ENCODE assay signal across 10 cellular contexts in the genomic region with DNA sequence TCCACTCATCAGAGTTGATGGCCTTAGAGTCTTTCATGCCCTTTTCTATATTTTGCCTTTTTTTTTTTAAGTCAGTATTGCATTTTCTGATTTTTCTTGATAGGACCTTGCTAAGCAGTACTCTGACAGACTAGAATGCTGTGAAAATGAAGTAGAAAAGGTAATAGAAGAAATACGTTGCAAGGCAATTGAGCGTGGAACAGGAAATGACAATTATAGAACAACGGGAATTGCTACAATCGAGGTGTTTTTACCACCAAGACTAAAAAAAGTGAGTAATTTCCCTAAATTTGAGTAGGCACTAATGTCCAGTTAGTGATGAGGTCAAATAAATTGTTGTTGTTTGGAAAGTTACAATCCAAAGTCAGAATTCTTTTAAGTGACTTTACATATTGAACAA. TPM values are rescaled to one million over a fixed set of nuclear protein-coding genes. Genes with fewer than 3 reads are reported as not detected.
DNase-seq lines count a peak whose midpoint lies in the region; FAIRE-seq and TF ChIP-seq lines count a peak whose summit lies in the region.
"Had no signal": no experiment of that assay in that cellular context is flagged by ENCODE, and none has a peak within 500 bp of the region (broad histone marks: within the 10 kb centered on the region; RNA-seq: fewer than 3 reads in every experiment).

No MANE protein-coding gene starts in this region.

- H3K27me3 ChIP-seq in CD4-positive, alpha-beta memory T cell (ENCODE audit: insufficient read depth, low read length) = no peaks in the 10 kb centered on the region
- no peaks in the 10 kb centered on the region for H3K27me3 ChIP-seq in KMS-11 (ENCODE audit: insufficient read depth, low read depth)
- H3K27me3 ChIP-seq in adrenal gland = no peaks in the 10 kb centered on the region

- FAIRE-seq in HTR-8/SVneo (lab: Jason Lieb, UNC) = no peak
- FAIRE-seq: islet of Langerhans had no signal

- H3K27me3 Mint-ChIP-seq in CD4-positive, alpha-beta memory T cell = no peaks in the 10 kb centered on the region
- H3K27me3 Mint-ChIP-seq in neural crest cell (ENCODE audit: low read depth) = no peaks in the 10 kb centered on the region

- H3K4me1 Mint-ChIP-seq in CD4-positive, alpha-beta memory T cell = peaks cover 32 to 65% (median 46%) of the 10 kb centered on the region in 4 donors
- H3K4me1 Mint-ChIP-seq in neural crest cell = peaks cover 9% of the 10 kb centered on the region

- no peak for TF ChIP-seq POLR2A in adrenal gland (IDR thresholded peaks at IDR 0.05)

- peaks cover 38% of the 10 kb centered on the region for H3K4me1 ChIP-seq in CD4-positive, alpha-beta memory T cell (ENCODE audit: insufficient read depth, low read length)
- H3K4me1 ChIP-seq in KMS-11 (ENCODE audit: low read depth, poor library complexity, severe bottlenecking) (peaks cover 11% of the 10 kb centered on the region), adrenal gland (replicated peaks in 1 of 2) (peaks cover 2 to 27% of the 10 kb centered on the region in 2 donors)

- H3K4me3 ChIP-seq in CD4-positive, alpha-beta memory T cell (ENCODE audit: low read length in 2 of 2) = peak overlapping the region in 1 of 2 donors; percentile 26
- H3K4me3 ChIP-seq in KMS-11 (IDR thresholded peaks at IDR 0.05; ENCODE audit: insufficient read depth, low read depth, low read length) = no peak overlapping the region
- no peak overlapping the region for H3K4me3 ChIP-seq in adrenal gland

- peak overlapping the region in 5 of 8 donors; percentile 35 to 92 (median 81) for H3K4me3 Mint-ChIP-seq in CD4-positive, alpha-beta memory T cell
- no peak overlapping the region for H3K4me3 Mint-ChIP-seq in neural crest cell
- H3K4me3 Mint-ChIP-seq: H9 had no signal

- H3K9me3 Mint-ChIP-seq in CD4-positive, alpha-beta memory T cell = peaks cover 0 to 4% (median 0%) of the 10 kb centered on the region in 8 donors
- H3K9me3 Mint-ChIP-seq in neural crest cell = no peaks in the 10 kb centered on the region
- H3K9me3 Mint-ChIP-seq: H9 had no signal

- TF ChIP-seq CTCF in KMS-11 (conservative IDR thresholded peaks at IDR 0.05; ENCODE audit: low read depth, low read length) = no peak
- TF ChIP-seq CTCF in adrenal gland (IDR thresholded peaks at IDR 0.05) = no peak
- no peak for TF ChIP-seq CTCF in neural crest cell (conservative IDR thresholded peaks at IDR 0.05)

- DNase-seq in CD4-positive, alpha-beta memory T cell = no peak
- DNase-seq in adrenal gland (no peak), neural crest cell (ENCODE audit: low read depth, low spot score) (no peak), NCI-H82 treated with DMSO at 0.1 percent for 48 hours (lab: John Stamatoyannopoulos, UW; ENCODE audit: unreplicated experiment) (no peak), mesenteric fat pad (ENCODE audit: low spot score) (no peak), pons (ENCODE audit: low spot score) (no peak), HTR-8/SVneo (ENCODE audit: insufficient read length, low spot score) (no peak)
- DNase-seq: H9 had no signal

- peaks cover 35% of the 10 kb centered on the region for H3K36me3 ChIP-seq in CD4-positive, alpha-beta memory T cell (ENCODE audit: insufficient read depth, low read length)
- H3K36me3 ChIP-seq in KMS-11 (ENCODE audit: insufficient read depth) (no peaks in the 10 kb centered on the region), adrenal gland (replicated peaks in 1 of 2) (peaks cover 0 to 50% of the 10 kb centered on the region in 2 donors)

- intact Hi-C loops in CD4-positive, alpha-beta memory T cell (cut with micrococcal nuclease) = loop anchor here (10.0 kb wide), 1 partner anchor 334 kb away; no protein-coding TSS in a partner anchor
- intact Hi-C loops in adrenal gland (cut with DNase I) = no loop called here

- H3K36me3 Mint-ChIP-seq in CD4-positive, alpha-beta memory T cell = peaks cover 29 to 53% of the 10 kb centered on the region in 2 donors
- H3K36me3 Mint-ChIP-seq in neural crest cell (ENCODE audit: low read depth) = no peaks in the 10 kb centered on the region

- H3K27ac ChIP-seq in CD4-positive, alpha-beta memory T cell (ENCODE audit: low read depth, low read length) = peak overlapping the region; percentile 90
- H3K27ac ChIP-seq in KMS-11 (no peak overlapping the region), adrenal gland (peak overlapping the region in 4 of 5 donors; percentile 84 to 94 (median 93))

- H3K9me3 ChIP-seq in CD4-positive, alpha-beta memory T cell (ENCODE audit: control insufficient read depth in 1 of 2, low read length in 2 of 2) = no peaks in the 10 kb centered on the region
- H3K9me3 ChIP-seq in adrenal gland (replicated peaks in 1 of 3) = no peaks in the 10 kb centered on the region

- H3K27ac Mint-ChIP-seq in CD4-positive, alpha-beta memory T cell = peak overlapping the region; percentile 93 to 100 (median 98)
- peak overlapping the region; percentile 6 for H3K27ac Mint-ChIP-seq in neural crest cell (ENCODE audit: unreplicated experiment)
- H3K27ac Mint-ChIP-seq: H9 had no signal

- CTCF ChIA-PET in CD4-positive, alpha-beta memory T cell (lab: Charles Lee; ENCODE audit: partially characterized antibody) = interaction anchor here (0.9 to 7.9 kb wide), 5 partner anchors 14 to 97 kb away, joined by 3 to 178 read pairs (median 23); no protein-coding TSS in a partner anchor

- 65 to 77% (median 67%) methylated on average over 4 of the region's 4 CpGs for WGBS in adrenal gland, 4 donors

- H3K9ac ChIP-seq in KMS-11 = no peak overlapping the region

- POLR2A ChIA-PET in CD4-positive, alpha-beta memory T cell (lab: Charles Lee; ENCODE audit: partially characterized antibody) = interaction anchor here (0.8 to 3.2 kb wide), 2 partner anchors 38 to 283 kb away, joined by 3 to 11 read pairs; no protein-coding TSS in a partner anchor

- H3K4me2 ChIP-seq in KMS-11 = peak overlapping the region; percentile 7; the same call in 1 of the 2 replicates

- no peak overlapping the region for H2AFZ ChIP-seq in KMS-11 (ENCODE audit: low read depth)

- no peaks in the 10 kb centered on the region for H4K20me1 ChIP-seq in KMS-11 (ENCODE audit: insufficient read depth)

- H3K79me2 ChIP-seq in KMS-11 (ENCODE audit: insufficient read depth, low read depth) = no peaks in the 10 kb centered on the region

RNA-seq across cellular contexts. Expression of gene NUB1, which starts 7.4 kb away (rescaled TPM):
- total RNA-seq in CD4-positive, alpha-beta memory T cell = 100 to 1,000 TPM; 116 to 119 TPM
- polyA plus RNA-seq in CD4-positive, alpha-beta memory T cell = 10 to 100 TPM; 50.1 to 77.0 TPM
- total RNA-seq in adrenal gland (10 to 100 TPM; 33.3 to 68.7 (median 48.6) TPM), neural crest cell (32.6 and 33.2 TPM in 2 replicates), mesenteric fat pad (59.2 TPM)
- polyA plus RNA-seq in adrenal gland = 100 to 1,000 TPM in 1 of 3 donors, 10 to 100 TPM in 2; 22.5 to 127 (median 38.0) TPM
